In genomic region chr9:111040494-111040893, GRCh38 we compare ENCODE assay signal across 26 cellular contexts. TPM values are rescaled to one million over a fixed set of nuclear protein-coding genes. Genes with fewer than 3 reads are reported as not detected.
A peak's percentile ranks its signal among the peaks of the same experiment; 100 is the strongest.
DNase-seq lines count a peak whose midpoint lies in the region; TF ChIP-seq lines count a peak whose summit lies in the region.
"Had no signal": no experiment of that assay in that cellular context is flagged by ENCODE, and none has a peak within 500 bp of the region (broad histone marks: within the 10 kb centered on the region; RNA-seq: fewer than 3 reads in every experiment).

No MANE protein-coding gene starts in this region.

- no TSS peak for BruUV-seq in MCF 10A (replicated peaks; lab: Mats Ljungman, UMichigan)

- POLR2A ChIA-PET in MCF 10A (lab: Yijun Ruan, JAX), result interaction anchor here (0.6 to 0.7 kb wide), 2 partner anchors 123 to 287 kb away, joined by 3 read pairs; no protein-coding TSS in a partner anchor

- H3K27me3 ChIP-seq in breast epithelium, result no peaks in the 10 kb centered on the region
- no peaks in the 10 kb centered on the region for H3K27me3 ChIP-seq in vagina
- H3K27me3 ChIP-seq: MG63 had no signal

- intact Hi-C loops in MCF 10A (cut with micrococcal nuclease), result no loop called here
- intact Hi-C loops in breast epithelium (cut with DNase I; ENCODE audit: low total_unique reads), result no loop called here
- intact Hi-C loops in vagina (cut with DNase I), result no loop called here

- H3K4me3 ChIP-seq in breast epithelium, result no peak overlapping the region
- no peak overlapping the region for H3K4me3 ChIP-seq in epithelial cell of esophagus (ENCODE audit: low read length)
- H3K4me3 ChIP-seq in vagina, result no peak overlapping the region
- H3K4me3 ChIP-seq: GM23248, K562, MG63, PC-9 had no signal

- CTCF ChIA-PET in MCF 10A (lab: Yijun Ruan, JAX), result interaction anchor here (0.6 to 1.0 kb wide), 2 partner anchors 29 to 64 kb away, joined by 3 read pairs; no protein-coding TSS in a partner anchor

- no peak for TF ChIP-seq POLR2A in breast epithelium (IDR thresholded peaks at IDR 0.05)
- TF ChIP-seq POLR2A in vagina (IDR thresholded peaks at IDR 0.05), result no peak

- H3K9me3 ChIP-seq in breast epithelium (peaks cover 9% of the 10 kb centered on the region in 2 donors), vagina (no peaks in the 10 kb centered on the region)
- H3K9me3 ChIP-seq: MG63 had no signal

- H3K27ac ChIP-seq in breast epithelium (peak overlapping the region in 1 of 2 donors; percentile 19), vagina (peak overlapping the region; percentile 21)
- H3K27ac ChIP-seq: GM23248, PC-9 had no signal

- H3K4me1 Mint-ChIP-seq in MCF 10A (ENCODE audit: insufficient read depth, unreplicated experiment) (peaks cover 18% of the 10 kb centered on the region), nephron (peaks cover 25% of the 10 kb centered on the region)

- DNase-seq in MCF 10A (ENCODE audit: unreplicated experiment) (no peak), breast epithelium (ENCODE audit: low spot score in 2 of 2) (no peak), epithelial cell of esophagus (ENCODE audit: low read depth) (peak; percentile 70), vagina (ENCODE audit: extremely low spot score in 2 of 2) (no peak), inferior parietal cortex (ENCODE audit: extremely low spot score) (no peak), amygdala (lab: John Stamatoyannopoulos, UW) (no peak)
- no peak for DNase-seq in activated CD4-positive, alpha-beta T cell treated with anti-CD3 and anti-CD28 coated beads, Interleukin-2, amount 50 U/mL, for 1 hour
- DNase-seq: DMS153; DND-41; GM23248; H7; HFFc6; MG63; NCI-H1417; NCI-H1694; NCI-H2029 treated with DMSO at 0.1 percent for 48 hours; NCI-H2171; NCI-H345; NCI-H510A treated with DMSO at 0.1 percent for 48 hours; NCI-H748 treated with DMSO at 0.1 percent for 48 hours; NK-92 treated with Interleukin-12 subunit alpha and Interleukin-12 subunit beta, amount 100 ng/mL, for 24 hours; PC-9; SHP77 had no signal

- no peak for TF ChIP-seq CTCF in MCF 10A (IDR thresholded peaks at IDR 0.05; ENCODE audit: unreplicated experiment)
- TF ChIP-seq CTCF in breast epithelium (IDR thresholded peaks at IDR 0.05), result no peak
- TF ChIP-seq CTCF in epithelial cell of esophagus (IDR thresholded peaks at IDR 0.05; ENCODE audit: insufficient read depth, low read depth, low read length, missing control alignments), result no peak
- no peak for TF ChIP-seq CTCF in nephron (IDR thresholded peaks at IDR 0.05; ENCODE audit: unreplicated experiment in 3 of 3)
- TF ChIP-seq CTCF in vagina (IDR thresholded peaks at IDR 0.05), result no peak

- no peaks in the 10 kb centered on the region for H3K36me3 ChIP-seq in breast epithelium
- H3K36me3 ChIP-seq in vagina, result no peaks in the 10 kb centered on the region

- no peaks in the 10 kb centered on the region for H3K36me3 Mint-ChIP-seq in MCF 10A (ENCODE audit: insufficient read depth, unreplicated experiment)
- no peaks in the 10 kb centered on the region for H3K36me3 Mint-ChIP-seq in nephron (ENCODE audit: low read depth)

- no peak overlapping the region for H3K4me3 Mint-ChIP-seq in MCF 10A (ENCODE audit: unreplicated experiment)
- H3K4me3 Mint-ChIP-seq in nephron, result peak overlapping the region; percentile 20 to 93 (median 51)
- H3K4me3 Mint-ChIP-seq: HFFc6 had no signal

- peak overlapping the region; percentile 28 for H3K27ac Mint-ChIP-seq in MCF 10A (ENCODE audit: low read depth, unreplicated experiment)
- H3K27ac Mint-ChIP-seq in nephron, result peak overlapping the region in 2 of 3 experiments; percentile 22 to 83
- H3K27ac Mint-ChIP-seq: HFFc6 had no signal

- H3K27me3 Mint-ChIP-seq in MCF 10A (ENCODE audit: insufficient read depth, unreplicated experiment), result no peaks in the 10 kb centered on the region
- no peaks in the 10 kb centered on the region for H3K27me3 Mint-ChIP-seq in nephron (ENCODE audit: low read depth)

- H3K4me1 ChIP-seq in breast epithelium, result peaks cover 0 to 4% of the 10 kb centered on the region in 2 donors
- peaks cover 10% of the 10 kb centered on the region for H3K4me1 ChIP-seq in vagina

- H3K9me3 Mint-ChIP-seq in MCF 10A (ENCODE audit: unreplicated experiment) (no peaks in the 10 kb centered on the region), nephron (no peaks in the 10 kb centered on the region)
- H3K9me3 Mint-ChIP-seq: HFFc6 had no signal

RNA-seq across cellular contexts. Expression of gene LPAR1, which starts 2.2 kb away (rescaled TPM):
- total RNA-seq in MCF 10A (2022), result 0.21 and 0.47 TPM in 2 replicates
- total RNA-seq in breast epithelium, result 100 to 1,000 TPM in 1 of 3 donors, 10 to 100 TPM in 2; 24.6 to 138 (median 79.3) TPM
- total RNA-seq in vagina, result 83.0 TPM
- total RNA-seq: SK-MEL-5 had no signal

Comparison
In these comparisons a context has a peak if more than half of its experiments do, and no peak if none do; other contexts are left out.
1. RNA of gene LPAR1, which starts 2.2 kb away (total RNA-seq): 83.0 TPM in vagina (single experiment) and 24.6 to 138 TPM in breast epithelium; 0.21 to 0.47 TPM in MCF 10A; every median in the first group is over 10 times any median in the second.